ENCODE assay signal across 15 cellular contexts in genomic region chr1:222974496-222974895, GRCh38.
DNase-seq lines count a peak whose midpoint lies in the region; ATAC-seq and TF ChIP-seq lines count a peak whose summit lies in the region.
"Had no signal": no experiment of that assay in that cellular context is flagged by ENCODE, and none has a peak within 500 bp of the region (broad histone marks: within the 10 kb centered on the region; RNA-seq: fewer than 3 reads in every experiment).

No MANE protein-coding gene starts in this region.

- TF ChIP-seq CTCF in HFF-Myc (IDR thresholded peaks at IDR 0.05; ENCODE audit: low read depth, low read length, missing control alignments) (no peak), astrocyte of the cerebellum (IDR thresholded peaks at IDR 0.05; ENCODE audit: low read depth, low read length, missing control alignments) (no peak), kidney epithelial cell (IDR thresholded peaks at IDR 0.05; ENCODE audit: insufficient read depth, low read length, poor library complexity, severe bottlenecking) (no peak), OCI-LY7 (conservative IDR thresholded peaks at IDR 0.05; ENCODE audit: low read length) (no peak), heart right ventricle (IDR thresholded peaks at IDR 0.05) (no peak)

- H3K9me3 ChIP-seq in OCI-LY7 (ENCODE audit: low read length) (no peaks in the 10 kb centered on the region), heart right ventricle (peaks cover 0 to 6% (median 0%) of the 10 kb centered on the region in 11 donors)

- CTCF ChIA-PET in OCI-LY7 (lab: Charles Lee; ENCODE audit: unreplicated experiment): no interaction called here

- 94 to 97% methylated on average over 3 of the region's 3 CpGs for WGBS in heart right ventricle, 2 donors

- no peak overlapping the region for H3K27ac ChIP-seq in OCI-LY7 (ENCODE audit: low read depth, low read length, poor library complexity, severe bottlenecking)
- no peak overlapping the region for H3K27ac ChIP-seq in heart right ventricle
- H3K27ac ChIP-seq: SK-N-MC had no signal

- H3K27me3 ChIP-seq in kidney epithelial cell (ENCODE audit: control insufficient read depth, insufficient read depth, low read length): no peaks in the 10 kb centered on the region
- no peaks in the 10 kb centered on the region for H3K27me3 ChIP-seq in heart right ventricle

- POLR2A ChIA-PET in OCI-LY7 (lab: Charles Lee): interaction anchor here (0.7 kb wide), 1 partner anchor 320 kb away, joined by 3 read pairs; no protein-coding TSS in a partner anchor

- intact Hi-C loops in OCI-LY7 (cut with micrococcal nuclease; ENCODE audit: unreplicated experiment) (no loop called here), heart right ventricle (cut with DNase I) (no loop called here)

- ATAC-seq in heart right ventricle (no peak), HG03139 (IDR thresholded peaks at IDR 0.05; ENCODE audit: unreplicated experiment) (no peak)

- H2AFZ ChIP-seq in OCI-LY7 (ENCODE audit: low read length): no peak overlapping the region

- no peaks in the 10 kb centered on the region for H3K79me2 ChIP-seq in OCI-LY7 (ENCODE audit: insufficient read depth, low read depth, low read length)

- no peak overlapping the region for H3K4me2 ChIP-seq in OCI-LY7 (ENCODE audit: low read length)

- DNase-seq in ACHN (peak; percentile 77), HFF-Myc (ENCODE audit: extremely low read depth, low read depth) (peak; percentile 59), astrocyte of the cerebellum (ENCODE audit: low read depth) (peak; percentile 70), kidney epithelial cell (ENCODE audit: low read depth) (peak; percentile 63), OCI-LY7 (ENCODE audit: low spot score) (no peak), heart right ventricle (no peak)
- DNase-seq in stimulated activated CD4-positive, alpha-beta T cell treated with anti-CD3 and anti-CD28 coated beads, Interleukin-2, amount 100 ng/mL, for 48 hours: no peak
- DNase-seq: activated CD4-positive, alpha-beta T cell treated with anti-CD3 and anti-CD28 coated beads for 4 hours; activated gamma-delta T cell treated with Interleukin-2 at 50 U/mL for 16 hours; naive B cell; NCI-H1105; NCI-H526; stimulated activated naive CD4-positive, alpha-beta T cell had no signal

- in situ Hi-C loops in ACHN (cut with HindIII; ENCODE audit: low pct_ligation_motif_present, low pct_unique_long_range_greater_than_20kb, low sequenced_read_pairs): no loop called here
- in situ Hi-C loops in astrocyte of the cerebellum (cut with HindIII; ENCODE audit: low sequenced_read_pairs): no loop called here

- no TSS peak for BruUV-seq in OCI-LY7 (replicated peaks; lab: Mats Ljungman, UMichigan)

- H3K36me3 ChIP-seq in kidney epithelial cell (ENCODE audit: control insufficient read depth, insufficient read depth, low read length): no peaks in the 10 kb centered on the region
- no peaks in the 10 kb centered on the region for H3K36me3 ChIP-seq in OCI-LY7 (ENCODE audit: insufficient read depth, low read length)
- H3K36me3 ChIP-seq in heart right ventricle: no peaks in the 10 kb centered on the region

- H3K9me2 ChIP-seq in OCI-LY7 (ENCODE audit: insufficient read depth, low read length): no peaks in the 10 kb centered on the region

- H3K4me1 ChIP-seq in OCI-LY7 (ENCODE audit: insufficient read depth, low read length, poor library complexity, severe bottlenecking) (no peaks in the 10 kb centered on the region), heart right ventricle (peaks cover 0 to 16% (median 13%) of the 10 kb centered on the region in 9 donors)

- H4K20me1 ChIP-seq in OCI-LY7 (ENCODE audit: insufficient read depth, low read length): no peaks in the 10 kb centered on the region

- H3K4me3 ChIP-seq in HFF-Myc (replicated peaks; ENCODE audit: low read depth, low read length) (no peak overlapping the region), astrocyte of the cerebellum (ENCODE audit: low read depth, low read length) (no peak overlapping the region), kidney epithelial cell (ENCODE audit: low read depth, low read length) (no peak overlapping the region), OCI-LY7 (ENCODE audit: low read depth, low read length, poor library complexity, severe bottlenecking) (no peak overlapping the region), heart right ventricle (no peak overlapping the region)
- H3K4me3 ChIP-seq: SK-N-MC had no signal

Comparison
In these comparisons a context has a peak if more than half of its experiments do, and no peak if none do; other contexts are left out.
1. DNase-seq: peak in ACHN (single experiment), HFF-Myc (single experiment), astrocyte of the cerebellum (single experiment) and kidney epithelial cell (single experiment); none in OCI-LY7 (single experiment), heart right ventricle (0 of 2) and stimulated activated CD4-positive, alpha-beta T cell treated with anti-CD3 and anti-CD28 coated beads, Interleukin-2, amount 100 ng/mL, for 48 hours (0 of 2).